In genomic region chr12:110243227-110243626, GRCh38 we compare ENCODE assay signal across 25 cellular contexts.
"Had no signal": no experiment of that assay in that cellular context is flagged by ENCODE, and none has a peak within 500 bp of the region (broad histone marks: within the 10 kb centered on the region; RNA-seq: fewer than 3 reads in every experiment).

No MANE protein-coding gene starts in this region.

- H3K36me3 Mint-ChIP-seq: activated CD4-positive, alpha-beta memory T cell treated with anti-CD3 and anti-CD28 coated beads for 36 hours; activated naive CD4-positive, alpha-beta T cell treated with anti-CD3 and anti-CD28 coated beads, Interleukin-2, amount 10 ng/mL, durations not matched to agents 7 days and 5 days; activated naive CD8-positive, alpha-beta T cell treated with anti-CD3 and anti-CD28 coated beads for 36 hours had no signal

- H3K27me3 Mint-ChIP-seq: activated CD4-positive, alpha-beta memory T cell treated with anti-CD3 and anti-CD28 coated beads for 36 hours; activated naive CD8-positive, alpha-beta T cell treated with anti-CD3 and anti-CD28 coated beads for 36 hours had no signal

- H3K27me3 ChIP-seq: brain microvascular endothelial cell had no signal

- H3K27ac Mint-ChIP-seq: activated CD4-positive, alpha-beta memory T cell treated with anti-CD3 and anti-CD28 coated beads for 36 hours; activated CD4-positive, alpha-beta T cell treated with anti-CD3 and anti-CD28 coated beads, Interleukin-2, amount 10 ng/mL, durations not matched to agents 7 days and 5 days; activated naive CD4-positive, alpha-beta T cell treated with anti-CD3 and anti-CD28 coated beads, Interleukin-2, amount 10 ng/mL, durations not matched to agents 7 days and 5 days; activated naive CD8-positive, alpha-beta T cell treated with anti-CD3 and anti-CD28 coated beads for 36 hours; activated T-cell treated with anti-CD3 and anti-CD28 coated beads, Interleukin-2, amount 50 U/mL, for 72 hours; activated T-helper 2 cell treated with anti-CD3 and anti-CD28 coated beads, Interferon-gamma antibody, Interleukin-2, Interleukin-4, amounts not matched to agents 10 μg/mL and 5 μg/mL and 100 μg/mL, durations not matched to agents 14 hours and 24 hours and 36 hours; IgD-negative memory B cell; T-helper 17 cell had no signal

- H3K4me2 ChIP-seq: KMS-11 had no signal

- DNase-seq: activated CD4-positive, alpha-beta memory T cell treated with anti-CD3 and anti-CD28 coated beads for 36 hours; activated CD4-positive, alpha-beta T cell treated with anti-CD3 and anti-CD28 coated beads, Interleukin-2, amount 10 ng/mL, durations not matched to agents 7 days and 5 days; activated CD4-positive, CD25-positive, alpha-beta regulatory T cell; activated CD8-positive, alpha-beta memory T cell treated with anti-CD3 and anti-CD28 coated beads for 24 hours; activated gamma-delta T cell treated with Interleukin-2 at 50 U/mL for 16 hours; activated naive CD4-positive, alpha-beta T cell treated with anti-CD3 and anti-CD28 coated beads, Interleukin-2, amount 10 ng/mL, durations not matched to agents 7 days and 5 days; activated naive CD8-positive, alpha-beta T cell treated with anti-CD3 and anti-CD28 coated beads for 36 hours; activated T-cell treated with anti-CD3 and anti-CD28 coated beads, Interleukin-2, amount 50 U/mL, for 72 hours; brain microvascular endothelial cell; caudate nucleus; MM.1S; NCI-H1105; NCI-H1436 treated with DMSO at 0.1 percent for 48 hours; NCI-H187; NCI-H2081 treated with DMSO at 0.1 percent for 48 hours; NCI-H446; NCI-H524; RPMI8226; SHP77; T-helper 17 cell; T-helper 9 cell had no signal

- H3K27ac ChIP-seq: brain microvascular endothelial cell, KMS-11 had no signal

- ATAC-seq: activated T-cell treated with anti-CD3 and anti-CD28 coated beads, Interleukin-2, amount 50 U/mL, for 72 hours; Panc1; T-helper 17 cell had no signal

- H3K9me3 Mint-ChIP-seq: activated CD4-positive, alpha-beta memory T cell treated with anti-CD3 and anti-CD28 coated beads for 36 hours; activated CD4-positive, alpha-beta T cell treated with anti-CD3 and anti-CD28 coated beads, Interleukin-2, amount 10 ng/mL, durations not matched to agents 7 days and 5 days; activated naive CD4-positive, alpha-beta T cell treated with anti-CD3 and anti-CD28 coated beads, Interleukin-2, amount 10 ng/mL, durations not matched to agents 7 days and 5 days; activated naive CD8-positive, alpha-beta T cell treated with anti-CD3 and anti-CD28 coated beads for 36 hours; activated T-cell treated with anti-CD3 and anti-CD28 coated beads, Interleukin-2, amount 50 U/mL, for 72 hours; activated T-helper 2 cell treated with anti-CD3 and anti-CD28 coated beads, Interferon-gamma antibody, Interleukin-2, Interleukin-4, amounts not matched to agents 10 μg/mL and 5 μg/mL and 100 μg/mL, durations not matched to agents 14 hours and 24 hours and 36 hours had no signal

- H3K4me3 Mint-ChIP-seq: activated CD4-positive, alpha-beta memory T cell treated with anti-CD3 and anti-CD28 coated beads for 36 hours; activated CD4-positive, alpha-beta T cell treated with anti-CD3 and anti-CD28 coated beads, Interleukin-2, amount 10 ng/mL, durations not matched to agents 7 days and 5 days; activated naive CD4-positive, alpha-beta T cell treated with anti-CD3 and anti-CD28 coated beads, Interleukin-2, amount 10 ng/mL, durations not matched to agents 7 days and 5 days; activated naive CD8-positive, alpha-beta T cell treated with anti-CD3 and anti-CD28 coated beads for 36 hours; activated T-cell treated with anti-CD3 and anti-CD28 coated beads, Interleukin-2, amount 50 U/mL, for 72 hours; IgD-negative memory B cell; T-helper 17 cell had no signal

- H3K4me1 Mint-ChIP-seq: activated CD4-positive, alpha-beta T cell treated with anti-CD3 and anti-CD28 coated beads, Interleukin-2, amount 10 ng/mL, durations not matched to agents 7 days and 5 days; activated naive CD4-positive, alpha-beta T cell treated with anti-CD3 and anti-CD28 coated beads, Interleukin-2, amount 10 ng/mL, durations not matched to agents 7 days and 5 days; activated naive CD8-positive, alpha-beta T cell treated with anti-CD3 and anti-CD28 coated beads for 36 hours had no signal

- H3K9ac ChIP-seq: KMS-11 had no signal

- H3K36me3 ChIP-seq: brain microvascular endothelial cell had no signal
